Comparison of ENCODE assay signal across 13 cellular contexts in genomic region chr2:238919307-238919706, GRCh38.
DNase-seq lines count a peak whose midpoint lies in the region; ATAC-seq and TF ChIP-seq lines count a peak whose summit lies in the region.
"Had no signal": no experiment of that assay in that cellular context is flagged by ENCODE, and none has a peak within 500 bp of the region (broad histone marks: within the 10 kb centered on the region; RNA-seq: fewer than 3 reads in every experiment).

No MANE protein-coding gene starts in this region.

- no peak for ATAC-seq in RWPE2 (ENCODE audit: low read depth)
- no peak for ATAC-seq in sciatic nerve
- ATAC-seq in GM19328 (IDR thresholded peaks at IDR 0.05; ENCODE audit: unreplicated experiment), result no peak
- no peak for ATAC-seq in SK-N-SH treated with all-trans-retinoic acid at 6 μM for 48 hours
- ATAC-seq: A549 had no signal

- no peaks in the 10 kb centered on the region for H3K36me3 ChIP-seq in RWPE2 (ENCODE audit: low read depth)
- H3K36me3 ChIP-seq: BE2C had no signal

- TF ChIP-seq CTCF in RWPE2 (IDR thresholded peaks at IDR 0.05; ENCODE audit: poor library complexity, severe bottlenecking) (no peak), coronary artery (IDR thresholded peaks at IDR 0.05) (no peak)

- no peak overlapping the region for H3K27ac ChIP-seq in RWPE2 (ENCODE audit: poor library complexity, severe bottlenecking)
- H3K27ac ChIP-seq in coronary artery, result no peak overlapping the region
- H3K27ac ChIP-seq: A549, C4-2B had no signal

- DNase-seq in RWPE2 (ENCODE audit: low spot score) (peak; percentile 23), coronary artery (ENCODE audit: low spot score) (peak; percentile 38), sciatic nerve (ENCODE audit: low spot score) (peak; percentile 42), amygdala (lab: John Stamatoyannopoulos, UW) (no peak)
- DNase-seq: BE2C; CD4-positive, alpha-beta memory T cell; DMS79; GOT3; H9 had no signal

- intact Hi-C loops in sciatic nerve (cut with DNase I), result no loop called here

- no peaks in the 10 kb centered on the region for H3K9me3 ChIP-seq in RWPE2 (ENCODE audit: severe bottlenecking)
- H3K9me3 ChIP-seq: A549, BE2C had no signal

- H3K4me1 ChIP-seq in RWPE2 (ENCODE audit: insufficient read depth, poor library complexity, severe bottlenecking), result peaks cover 7% of the 10 kb centered on the region
- H3K4me1 ChIP-seq: BE2C had no signal

- no peaks in the 10 kb centered on the region for H3K27me3 ChIP-seq in RWPE2 (ENCODE audit: insufficient read depth, poor library complexity, severe bottlenecking)

- H3K4me3 ChIP-seq in RWPE2 (ENCODE audit: severe bottlenecking) (no peak overlapping the region), coronary artery (no peak overlapping the region)
- H3K4me3 ChIP-seq: A549 had no signal

TF ChIP-seq in SK-N-SH treated with all-trans-retinoic acid at 6 μM for 48 hours, 23 proteins besides CTCF, POLR2A, EP300 and RAD21:
- TF ChIP-seq TCF4 (CRISPR knock-in tag; IDR thresholded peaks at IDR 0.05; ENCODE audit: borderline replicate concordance) (no peak), TOX (CRISPR knock-in tag; IDR thresholded peaks at IDR 0.05; ENCODE audit: borderline replicate concordance) (no peak), RARB (CRISPR knock-in tag; IDR thresholded peaks at IDR 0.05) (no peak), CREB5 (CRISPR knock-in tag; IDR thresholded peaks at IDR 0.05; ENCODE audit: low read depth) (no peak), CSDC2 (CRISPR knock-in tag; IDR thresholded peaks at IDR 0.05) (no peak), SNAI2 (CRISPR knock-in tag; IDR thresholded peaks at IDR 0.05) (no peak), ZNF565 (CRISPR knock-in tag; conservative IDR thresholded peaks at IDR 0.05; ENCODE audit: low read depth) (no peak), PATZ1 (CRISPR knock-in tag; IDR thresholded peaks at IDR 0.05; ENCODE audit: borderline replicate concordance) (no peak), TSHZ2 (CRISPR knock-in tag; IDR thresholded peaks at IDR 0.05) (no peak), ZC3H10 (CRISPR knock-in tag; IDR thresholded peaks at IDR 0.05) (no peak), OSR1 (CRISPR knock-in tag; IDR thresholded peaks at IDR 0.05) (no peak), GLIS3 (CRISPR knock-in tag; IDR thresholded peaks at IDR 0.05) (no peak), ZNF8 (CRISPR knock-in tag; IDR thresholded peaks at IDR 0.05) (no peak), PPARA (CRISPR knock-in tag; IDR thresholded peaks at IDR 0.05; ENCODE audit: borderline replicate concordance) (no peak), BACH2 (CRISPR knock-in tag; IDR thresholded peaks at IDR 0.05; ENCODE audit: borderline replicate concordance) (no peak)
TF ChIP-seq in SK-N-SH treated with all-trans-retinoic acid at 6 μM for 48 hours: peak in this region for 0.

Comparison
In these comparisons a context has a peak if more than half of its experiments do, and no peak if none do; other contexts are left out.
1. DNase-seq: peak in RWPE2 (single experiment), coronary artery (single experiment) and sciatic nerve (single experiment); none in amygdala (0 of 56).